ENCODE assay signal across 27 cellular contexts in the genomic region with DNA sequence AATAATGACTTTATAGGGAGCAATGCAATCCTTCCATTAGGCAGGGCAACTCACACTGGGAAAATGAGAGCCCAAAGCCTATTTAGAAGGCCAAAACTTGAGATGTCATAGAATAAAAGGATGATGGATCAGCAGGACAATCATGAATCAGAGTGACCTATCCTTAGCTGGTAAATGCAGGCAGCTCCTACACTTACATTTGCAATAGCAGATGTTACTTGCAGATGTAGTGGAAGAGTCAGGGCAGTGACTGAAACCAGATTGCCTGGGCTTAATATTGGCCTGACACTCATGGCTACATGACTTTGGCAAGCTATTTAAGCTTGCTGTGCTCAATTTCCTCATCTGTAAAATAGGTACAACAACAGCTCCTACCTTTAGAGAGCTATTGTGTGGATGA.
"Had no signal": no experiment of that assay in that cellular context is flagged by ENCODE, and none has a peak within 500 bp of the region (broad histone marks: within the 10 kb centered on the region; RNA-seq: fewer than 3 reads in every experiment).

No MANE protein-coding gene starts in this region.

- H3K36me3 ChIP-seq: adrenal gland had no signal

- DNase-seq: activated CD4-positive, alpha-beta T cell treated with anti-CD3 and anti-CD28 coated beads for 36 hours; activated CD4-positive, alpha-beta T cell treated with anti-CD3 and anti-CD28 coated beads, Interleukin-2, amount 10 ng/mL, durations not matched to agents 7 days and 5 days; activated CD4-positive, alpha-beta T cell treated with anti-CD3 and anti-CD28 coated beads, Interleukin-2, amount 50 U/mL, for 48 hours; activated CD8-positive, alpha-beta T cell treated with anti-CD3 and anti-CD28 coated beads, Interleukin-2, amount 10 ng/mL, durations not matched to agents 7 days and 5 days; activated gamma-delta T cell treated with Interleukin-2 at 50 U/mL for 16 hours; activated naive CD4-positive, alpha-beta T cell treated with anti-CD3 and anti-CD28 coated beads for 36 hours; activated T-cell treated with anti-CD3 and anti-CD28 coated beads for 4 hours; activated T-cell treated with anti-CD3 and anti-CD28 coated beads, Interleukin-2, amount 50 U/mL, for 4 hours; adrenal gland; anterior cingulate cortex; caudate nucleus; MM.1S; MV-4-11; NCI-H1436 treated with DMSO at 0.1 percent for 48 hours; NCI-H1694 treated with DMSO at 0.1 percent for 48 hours; NCI-H2029; NCI-H524 treated with DMSO at 0.1 percent for 48 hours; OCI-M1; Right ventricle myocardium superior had no signal

- H3K9me3 Mint-ChIP-seq: activated naive CD4-positive, alpha-beta T cell treated with anti-CD3 and anti-CD28 coated beads for 36 hours; activated naive CD4-positive, alpha-beta T cell treated with anti-CD3 and anti-CD28 coated beads, Interleukin-2, amount 50 U/mL, for 72 hours; activated T-cell treated with anti-CD3 and anti-CD28 coated beads, Interleukin-2, amount 50 U/mL, for 4 hours; activated T-helper 1 cell treated with anti-CD3 and anti-CD28 coated beads, Interleukin-12 subunit alpha, Interleukin-12 subunit beta, Interleukin-2, Interleukin-4 antibody, amounts not matched to agents 30 ng/mL and 10 ng/mL and 1 ng/mL, durations not matched to agents 14 hours and 24 hours and 36 hours; brain; T-helper 1 cell treated with Interleukin-12 subunit alpha and Interleukin-12 subunit beta and Interleukin-4 antibody, amounts not matched to agents 30 μg/mL and 1 μg/mL, for 36 hours; T-helper 2 cell treated with Interferon-gamma antibody and Interleukin-4, amounts not matched to agents 5 μg/mL and 100 μg/mL, for 36 hours; WTC11 had no signal

- H3K4me1 ChIP-seq: adrenal gland had no signal

- ATAC-seq: activated CD4-positive, alpha-beta T cell treated with anti-CD3 and anti-CD28 coated beads for 36 hours; activated CD4-positive, CD25-positive, alpha-beta regulatory T cell treated with anti-CD3 and anti-CD28 coated beads, Interleukin-2, amount 50 U/mL, for 24 hours; activated CD8-positive, alpha-beta T cell treated with anti-CD3 and anti-CD28 coated beads, Interleukin-2, amount 10 ng/mL, durations not matched to agents 7 days and 5 days; activated naive CD4-positive, alpha-beta T cell treated with anti-CD3 and anti-CD28 coated beads, Interleukin-2, amount 50 U/mL, for 72 hours; activated T-cell treated with anti-CD3 and anti-CD28 coated beads, Interleukin-2, amount 50 U/mL, for 4 hours; WTC11 had no signal

- H3K36me3 Mint-ChIP-seq: activated naive CD4-positive, alpha-beta T cell treated with anti-CD3 and anti-CD28 coated beads, Interleukin-2, amount 50 U/mL, for 72 hours; brain; WTC11 had no signal

- H3K4me2 ChIP-seq: KMS-11 had no signal

- H3K27ac Mint-ChIP-seq: activated CD4-positive, alpha-beta T cell treated with anti-CD3 and anti-CD28 coated beads for 36 hours; activated CD4-positive, alpha-beta T cell treated with anti-CD3 and anti-CD28 coated beads, Interleukin-2, amount 10 ng/mL, durations not matched to agents 7 days and 5 days; activated CD8-positive, alpha-beta T cell treated with anti-CD3 and anti-CD28 coated beads, Interleukin-2, amount 10 ng/mL, durations not matched to agents 7 days and 5 days; activated naive CD4-positive, alpha-beta T cell treated with anti-CD3 and anti-CD28 coated beads for 36 hours; activated naive CD4-positive, alpha-beta T cell treated with anti-CD3 and anti-CD28 coated beads, Interleukin-2, amount 50 U/mL, for 72 hours; activated T-helper 1 cell treated with anti-CD3 and anti-CD28 coated beads, Interleukin-12 subunit alpha, Interleukin-12 subunit beta, Interleukin-2, Interleukin-4 antibody, amounts not matched to agents 30 ng/mL and 10 ng/mL and 1 ng/mL, durations not matched to agents 14 hours and 24 hours and 36 hours; T-helper 1 cell treated with Interleukin-12 subunit alpha and Interleukin-12 subunit beta and Interleukin-4 antibody, amounts not matched to agents 30 μg/mL and 1 μg/mL, for 36 hours; T-helper 2 cell treated with Interferon-gamma antibody and Interleukin-4, amounts not matched to agents 5 μg/mL and 100 μg/mL, for 36 hours; WTC11 had no signal

- H3K4me3 ChIP-seq: adrenal gland had no signal

- H3K4me3 Mint-ChIP-seq: activated CD4-positive, alpha-beta T cell treated with anti-CD3 and anti-CD28 coated beads for 36 hours; activated CD4-positive, alpha-beta T cell treated with anti-CD3 and anti-CD28 coated beads, Interleukin-2, amount 10 ng/mL, durations not matched to agents 7 days and 5 days; activated CD8-positive, alpha-beta T cell treated with anti-CD3 and anti-CD28 coated beads, Interleukin-2, amount 10 ng/mL, durations not matched to agents 7 days and 5 days; activated naive CD4-positive, alpha-beta T cell treated with anti-CD3 and anti-CD28 coated beads for 36 hours; activated T-cell treated with anti-CD3 and anti-CD28 coated beads, Interleukin-2, amount 50 U/mL, for 4 hours; activated T-helper 1 cell treated with anti-CD3 and anti-CD28 coated beads, Interleukin-12 subunit alpha, Interleukin-12 subunit beta, Interleukin-2, Interleukin-4 antibody, amounts not matched to agents 30 ng/mL and 10 ng/mL and 1 ng/mL, durations not matched to agents 14 hours and 24 hours and 36 hours; T-helper 1 cell treated with Interleukin-12 subunit alpha and Interleukin-12 subunit beta and Interleukin-4 antibody, amounts not matched to agents 30 μg/mL and 1 μg/mL, for 36 hours; T-helper 2 cell treated with Interferon-gamma antibody and Interleukin-4, amounts not matched to agents 5 μg/mL and 100 μg/mL, for 36 hours; WTC11 had no signal

- H3K27me3 ChIP-seq: adrenal gland had no signal

- H3K9me3 ChIP-seq: adrenal gland had no signal

- H3K27ac ChIP-seq: adrenal gland, KMS-11 had no signal

- H3K9ac ChIP-seq: KMS-11 had no signal

- H3K27me3 Mint-ChIP-seq: activated CD4-positive, alpha-beta T cell treated with anti-CD3 and anti-CD28 coated beads for 36 hours; activated CD4-positive, alpha-beta T cell treated with anti-CD3 and anti-CD28 coated beads, Interleukin-2, amount 10 ng/mL, durations not matched to agents 7 days and 5 days had no signal
